Comparison of ENCODE assay signal across 11 cellular contexts in the genomic region with DNA sequence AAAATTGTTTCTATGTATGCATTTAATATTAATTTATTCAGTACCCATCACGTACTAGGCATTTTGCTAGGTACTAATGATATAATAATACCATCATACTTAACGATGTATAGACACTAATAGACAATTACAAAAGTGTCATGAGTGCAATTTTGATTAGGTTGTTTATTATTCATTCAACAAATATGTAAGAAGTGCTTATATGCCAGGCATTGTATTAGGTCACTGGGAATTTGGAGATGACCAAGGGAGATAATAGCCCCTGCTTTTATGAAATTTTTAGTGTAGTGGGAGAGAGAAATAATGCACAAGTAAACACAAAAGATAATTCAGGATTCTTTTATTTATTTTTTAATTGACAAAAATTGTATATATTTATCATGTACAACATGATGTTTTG. TPM values are rescaled to one million over a fixed set of nuclear protein-coding genes. Genes with fewer than 3 reads are reported as not detected.
"Had no signal": no experiment of that assay in that cellular context is flagged by ENCODE, and none has a peak within 500 bp of the region (broad histone marks: within the 10 kb centered on the region; RNA-seq: fewer than 3 reads in every experiment).

No MANE protein-coding gene starts in this region.

- H3K27ac ChIP-seq: GM23248 had no signal

- H3K4me1 Mint-ChIP-seq: GM23338, H9 had no signal

- DNase-seq: GM23248, GOT3, H7, H9, HCEC 1CT, HFFc6 had no signal

- H3K36me3 ChIP-seq: HAP-1 had no signal

- H2AFZ ChIP-seq: GM23248 had no signal

- H3K9me3 ChIP-seq: HAP-1 had no signal

- H3K27ac Mint-ChIP-seq: GM23338, H9, HFFc6 had no signal

- H3K9me3 Mint-ChIP-seq: GM23338, H9, HFFc6 had no signal

- H3K4me1 ChIP-seq: HAP-1 had no signal

- FAIRE-seq: H1 had no signal

- ATAC-seq: GM23338, HCT116 had no signal

- H3K4me3 Mint-ChIP-seq: GM23338, H9, HFFc6 had no signal

- H3K9ac ChIP-seq: GM23248 had no signal

- H3K4me2 ChIP-seq: GM23338 had no signal

- H3K4me3 ChIP-seq: GM23248, GM23338, HAP-1 had no signal

RNA-seq across cellular contexts. Expression of a gene that starts 18.6 kb away (rescaled TPM):
- total RNA-seq: GM23248, GM23338, H1, H4, H7, H9, HFFc6 had no signal
- polyA plus RNA-seq: GM23248, GM23338, H1 had no signal
